In genomic region chr16:82651921-82652601, GRCh38 we compare ENCODE assay signal across 9 cellular contexts. TPM values are rescaled to one million over a fixed set of nuclear protein-coding genes. Genes with fewer than 3 reads are reported as not detected.
A peak's percentile ranks its signal among the peaks of the same experiment; 100 is the strongest.
DNase-seq lines count a peak whose midpoint lies in the region; ATAC-seq and TF ChIP-seq lines count a peak whose summit lies in the region.
"Had no signal": no experiment of that assay in that cellular context is flagged by ENCODE, and none has a peak within 500 bp of the region (broad histone marks: within the 10 kb centered on the region; RNA-seq: fewer than 3 reads in every experiment).

No MANE protein-coding gene starts in this region.

- TF ChIP-seq CTCF in esophagus muscularis mucosa (IDR thresholded peaks at IDR 0.05), result no peak

- H3K4me1 ChIP-seq in SJSA1 (replicated peaks) (peaks cover 54% of the 10 kb centered on the region), esophagus muscularis mucosa (peaks cover 8 to 32% (median 10%) of the 10 kb centered on the region in 4 donors)

- H3K27me3 Mint-ChIP-seq in activated naive CD4-positive, alpha-beta T cell treated with anti-CD3 and anti-CD28 coated beads for 36 hours (ENCODE audit: low read depth), result no peaks in the 10 kb centered on the region
- peaks cover 11 to 13% of the 10 kb centered on the region in 2 donors for H3K27me3 Mint-ChIP-seq in stimulated activated naive B cell treated with anti-CD40 and anti-IgM and Interleukin-4, amounts not matched to agents 10 μg/mL and 1 μg/mL and 100 μg/mL, for 72 hours

- H3K36me3 ChIP-seq in SJSA1 (no peaks in the 10 kb centered on the region), esophagus muscularis mucosa (no peaks in the 10 kb centered on the region)

- peak overlapping the region; percentile 98 for H3K27ac ChIP-seq in SJSA1
- H3K27ac ChIP-seq in esophagus muscularis mucosa (replicated peaks in 1 of 4), result no peak overlapping the region

- ATAC-seq in HG03025 (IDR thresholded peaks at IDR 0.05; ENCODE audit: low FRiP score, unreplicated experiment), result peak; percentile 46
- ATAC-seq in stimulated activated naive B cell treated with anti-CD40 and anti-IgM and Interleukin-4, amounts not matched to agents 10 μg/mL and 1 μg/mL and 100 μg/mL, for 72 hours (replicated peaks), result peak; percentile 44 to 45
- ATAC-seq: sciatic nerve had no signal

- TF ChIP-seq POLR2A in esophagus muscularis mucosa (IDR thresholded peaks at IDR 0.05; ENCODE audit: low read depth), result no peak

- no peak for TF ChIP-seq EP300 in esophagus muscularis mucosa (IDR thresholded peaks at IDR 0.05)

- no peaks in the 10 kb centered on the region for H3K36me3 Mint-ChIP-seq in activated naive CD4-positive, alpha-beta T cell treated with anti-CD3 and anti-CD28 coated beads for 36 hours (ENCODE audit: low read depth)
- H3K36me3 Mint-ChIP-seq in stimulated activated naive B cell treated with anti-CD40 and anti-IgM and Interleukin-4, amounts not matched to agents 10 μg/mL and 1 μg/mL and 100 μg/mL, for 72 hours, result no peaks in the 10 kb centered on the region

- H3K9me3 Mint-ChIP-seq in activated naive CD4-positive, alpha-beta T cell treated with anti-CD3 and anti-CD28 coated beads for 36 hours, result no peaks in the 10 kb centered on the region
- H3K9me3 Mint-ChIP-seq in stimulated activated naive B cell treated with anti-CD40 and anti-IgM and Interleukin-4, amounts not matched to agents 10 μg/mL and 1 μg/mL and 100 μg/mL, for 72 hours, result peaks cover 1 to 3% of the 10 kb centered on the region in 2 donors

- H3K4me3 ChIP-seq in SJSA1, result no peak overlapping the region
- H3K4me3 ChIP-seq in esophagus muscularis mucosa, result no peak overlapping the region

- peak; percentile 47 for DNase-seq in activated naive CD4-positive, alpha-beta T cell treated with anti-CD3 and anti-CD28 coated beads for 36 hours
- DNase-seq in activated naive CD4-positive, alpha-beta T cell (lab: John Stamatoyannopoulos, UW), result no peak
- peak in 1 of 2 experiments; percentile 43 for DNase-seq in SJSA1 (ENCODE audit: low read depth in 1 of 2, low spot score in 2 of 2)
- DNase-seq in stimulated activated naive B cell treated with anti-CD40 and anti-IgM and Interleukin-4, amounts not matched to agents 10 μg/mL and 1 μg/mL and 100 μg/mL, for 72 hours, result no peak
- DNase-seq in esophagus muscularis mucosa (ENCODE audit: extremely low spot score), result no peak
- DNase-seq in 8988T, result no peak
- no peak for DNase-seq in A172 (ENCODE audit: low spot score)

- intact Hi-C loops in activated naive CD4-positive, alpha-beta T cell treated with anti-CD3 and anti-CD28 coated beads for 36 hours (cut with micrococcal nuclease), result loop anchor here (5.0 kb wide), 3 partner anchors 460 to 1340 kb away; partner anchors contain the start of gene GAN
- intact Hi-C loops in esophagus muscularis mucosa (cut with DNase I), result no loop called here

- H3K4me3 Mint-ChIP-seq in activated naive CD4-positive, alpha-beta T cell treated with anti-CD3 and anti-CD28 coated beads for 36 hours, result no peak overlapping the region
- no peak overlapping the region for H3K4me3 Mint-ChIP-seq in stimulated activated naive B cell treated with anti-CD40 and anti-IgM and Interleukin-4, amounts not matched to agents 10 μg/mL and 1 μg/mL and 100 μg/mL, for 72 hours

- H3K9me3 ChIP-seq in SJSA1 (replicated peaks) (no peaks in the 10 kb centered on the region), esophagus muscularis mucosa (no peaks in the 10 kb centered on the region)

- H3K27me3 ChIP-seq in SJSA1 (replicated peaks) (no peaks in the 10 kb centered on the region), esophagus muscularis mucosa (no peaks in the 10 kb centered on the region)

- CTCF ChIA-PET in activated naive CD4-positive, alpha-beta T cell treated with anti-CD3 and anti-CD28 coated beads for 36 hours (lab: Charles Lee), result interaction anchor here (0.6 to 1.6 kb wide), 3 partner anchors 11 to 13 kb away, joined by 3 to 5 read pairs (median 3); no protein-coding TSS in a partner anchor

- peak overlapping the region; percentile 80 for H3K27ac Mint-ChIP-seq in activated naive CD4-positive, alpha-beta T cell treated with anti-CD3 and anti-CD28 coated beads for 36 hours
- H3K27ac Mint-ChIP-seq in stimulated activated naive B cell treated with anti-CD40 and anti-IgM and Interleukin-4, amounts not matched to agents 10 μg/mL and 1 μg/mL and 100 μg/mL, for 72 hours, result no peak overlapping the region

- H3K4me1 Mint-ChIP-seq in activated naive CD4-positive, alpha-beta T cell treated with anti-CD3 and anti-CD28 coated beads for 36 hours (ENCODE audit: low read depth), result peaks cover 60% of the 10 kb centered on the region
- peaks cover 0 to 5% of the 10 kb centered on the region in 2 donors for H3K4me1 Mint-ChIP-seq in stimulated activated naive B cell treated with anti-CD40 and anti-IgM and Interleukin-4, amounts not matched to agents 10 μg/mL and 1 μg/mL and 100 μg/mL, for 72 hours

- WGBS in esophagus muscularis mucosa, result 67% methylated on average over 7 of the region's 7 CpGs

RNA-seq across cellular contexts. Expression of gene CDH13, which starts 25.3 kb away (rescaled TPM):
- not detected for total RNA-seq in activated naive CD4-positive, alpha-beta T cell treated with anti-CD3 and anti-CD28 coated beads for 36 hours
- 60.7 and 62.5 TPM in 2 replicates for total RNA-seq in SJSA1 (2014; rRNA removed; shearing (Covaris generic))
- total RNA-seq in esophagus muscularis mucosa, result 10 to 100 TPM in 2 of 4 donors, 1 to 10 TPM in 2; 3.1 to 13.5 (median 8.9) TPM
- total RNA-seq in A172 (2014; rRNA removed; shearing (Covaris generic)), result 99.0 and 158 TPM in 2 replicates

Comparison
In these comparisons a context has a peak if more than half of its experiments do, and no peak if none do; other contexts are left out.
1. RNA of gene CDH13, which starts 25.3 kb away (total RNA-seq): 99.0 to 158 TPM in A172, 60.7 to 62.5 TPM in SJSA1 and 3.1 to 13.5 TPM in esophagus muscularis mucosa; not detected in activated naive CD4-positive, alpha-beta T cell treated with anti-CD3 and anti-CD28 coated beads for 36 hours; every median in the first group is over 4 times any median in the second.